In genomic region chr4:121950212-121950679, GRCh38 we compare ENCODE assay signal across 7 cellular contexts. TPM values are rescaled to one million over a fixed set of nuclear protein-coding genes. Genes with fewer than 3 reads are reported as not detected.
DNase-seq lines count a peak whose midpoint lies in the region; TF ChIP-seq lines count a peak whose summit lies in the region.

No MANE protein-coding gene starts in this region.

- 0 to 1% methylated on average over 34 of the region's 34 CpGs for WGBS in ectodermal cell, 2 experiments

- no peaks in the 10 kb centered on the region for H3K36me3 ChIP-seq in ectodermal cell (ENCODE audit: control insufficient read depth, insufficient read depth, low read length)

- peak; percentile 14 for DNase-seq in HFF-Myc (ENCODE audit: extremely low read depth, low read depth)
- peak; percentile 53 for DNase-seq in NAMALWA (ENCODE audit: low spot score)
- DNase-seq in activated CD4-positive, alpha-beta T cell treated with anti-CD3 and anti-CD28 coated beads, Interleukin-2, amount 50 U/mL, for 1 hour = peak; percentile 83
- DNase-seq in lung microvascular endothelial cell (ENCODE audit: low read depth in 2 of 2) = peak; percentile 55 to 69
- DNase-seq in stimulated activated CD4-positive, alpha-beta T cell treated with anti-CD3 and anti-CD28 coated beads, TNF-alpha, amount 100 ng/mL, for 24 hours (ENCODE audit: low read depth in 3 of 3) = peak; percentile 70 to 88 (median 75)

- H3K27ac ChIP-seq in ectodermal cell (ENCODE audit: insufficient read depth, low read depth, low read length, poor library complexity, severe bottlenecking) = no peak overlapping the region

- H3K4me3 ChIP-seq in GM12875 (ENCODE audit: low read depth, low read length) = peak overlapping the region; percentile 50
- H3K4me3 ChIP-seq in HFF-Myc (replicated peaks; ENCODE audit: low read depth, low read length) = peak overlapping the region; percentile 39
- H3K4me3 ChIP-seq in ectodermal cell (ENCODE audit: insufficient read depth, low read depth, low read length) = peak overlapping the region; percentile 44

- H3K27me3 ChIP-seq in ectodermal cell (ENCODE audit: control insufficient read depth, insufficient read depth, low read length, poor library complexity, severe bottlenecking) = peaks cover 76% of the 10 kb centered on the region

- H3K9me3 ChIP-seq in ectodermal cell (ENCODE audit: control insufficient read depth, low read length) = no peaks in the 10 kb centered on the region

- no peaks in the 10 kb centered on the region for H3K4me1 ChIP-seq in ectodermal cell (ENCODE audit: control insufficient read depth, insufficient read depth, low read length)

- TF ChIP-seq CTCF in GM12875 (IDR thresholded peaks at IDR 0.05; ENCODE audit: borderline replicate concordance, insufficient read depth, low read depth, low read length) (peak; percentile 90), HFF-Myc (IDR thresholded peaks at IDR 0.05; ENCODE audit: low read depth, low read length, missing control alignments) (peak; percentile 79)

RNA-seq across cellular contexts. Expression of gene TRPC3, which starts 1.6 kb away (rescaled TPM):
- 0.11 TPM for polyA plus RNA-seq in ectodermal cell (2013, experiment 1 of 4)
- polyA plus RNA-seq in ectodermal cell (2013, experiment 2 of 4) = 0.09 TPM
- polyA plus RNA-seq in ectodermal cell (2013, experiment 3 of 4) = 0.11 TPM
- polyA plus RNA-seq in ectodermal cell (2013, experiment 4 of 4) = 0.12 TPM
- not detected in 2 replicates for total RNA-seq in lung microvascular endothelial cell

Comparison
In these comparisons a context has a peak if more than half of its experiments do, and no peak if none do; other contexts are left out.
1. DNase-seq: peak in every context shown above with its lines; median percentile 83 in activated CD4-positive, alpha-beta T cell treated with anti-CD3 and anti-CD28 coated beads, Interleukin-2, amount 50 U/mL, for 1 hour; 75 in stimulated activated CD4-positive, alpha-beta T cell treated with anti-CD3 and anti-CD28 coated beads, TNF-alpha, amount 100 ng/mL, for 24 hours; 62 in lung microvascular endothelial cell; 53 in NAMALWA; 14 in HFF-Myc.